ENCODE assay signal across 2 cellular contexts in genomic region chr11:76347391-76347790, GRCh38.
TF ChIP-seq lines count a peak whose summit lies in the region.

No MANE protein-coding gene starts in this region.

TF ChIP-seq in SK-N-SH, 30 proteins besides CTCF, POLR2A, EP300 and RAD21:
- no peak for TF ChIP-seq MAX (IDR thresholded peaks at IDR 0.05; ENCODE audit: low read depth)
- no peak for TF ChIP-seq GABPA (IDR thresholded peaks at IDR 0.05; ENCODE audit: low read depth)
- TF ChIP-seq TCF12 (IDR thresholded peaks at IDR 0.05): no peak
- no peak for TF ChIP-seq SIN3A (IDR thresholded peaks at IDR 0.05; ENCODE audit: borderline replicate concordance, low read depth, low read length)
- no peak for TF ChIP-seq MXI1 (IDR thresholded peaks at IDR 0.05; ENCODE audit: low read depth, low read length)
- no peak for TF ChIP-seq GATA2 (CRISPR knock-in tag; IDR thresholded peaks at IDR 0.05)
- TF ChIP-seq ELF1 (IDR thresholded peaks at IDR 0.05): no peak
- no peak for TF ChIP-seq EZH2phosphoT487 (IDR thresholded peaks at IDR 0.05; ENCODE audit: borderline replicate concordance, low read depth)
- no peak for TF ChIP-seq PBX3 (IDR thresholded peaks at IDR 0.05)
- TF ChIP-seq CHD2 (IDR thresholded peaks at IDR 0.05; ENCODE audit: low read length, partially characterized antibody): no peak
- TF ChIP-seq MEF2A (IDR thresholded peaks at IDR 0.05; ENCODE audit: borderline replicate concordance, low read depth): no peak
- TF ChIP-seq USF2 (IDR thresholded peaks at IDR 0.05; ENCODE audit: borderline replicate concordance, low read depth, low read length): no peak
- no peak for TF ChIP-seq NFIC (IDR thresholded peaks at IDR 0.05; ENCODE audit: borderline replicate concordance)
- TF ChIP-seq FOXJ3 (CRISPR knock-in tag; IDR thresholded peaks at IDR 0.05): no peak
- no peak for TF ChIP-seq TAF1 (IDR thresholded peaks at IDR 0.05; ENCODE audit: borderline replicate concordance, low read depth, low read length)
- no peak for TF ChIP-seq YY1 (IDR thresholded peaks at IDR 0.05; ENCODE audit: low read depth)
- TF ChIP-seq RXRA (IDR thresholded peaks at IDR 0.05; ENCODE audit: borderline replicate concordance, low read depth): no peak
- no peak for TF ChIP-seq RCOR1 (IDR thresholded peaks at IDR 0.05; ENCODE audit: low read length)
- no peak for TF ChIP-seq REST (IDR thresholded peaks at IDR 0.05; ENCODE audit: low read depth, low read length)
- TF ChIP-seq FOSL2 (IDR thresholded peaks at IDR 0.05; ENCODE audit: borderline replicate concordance, low read depth): no peak

TF ChIP-seq in SK-N-SH treated with all-trans-retinoic acid at 6 μM for 48 hours, 23 proteins besides CTCF, POLR2A, EP300 and RAD21:
- no peak for TF ChIP-seq POU6F1 (CRISPR knock-in tag; IDR thresholded peaks at IDR 0.05; ENCODE audit: borderline replicate concordance, low read depth)
TF ChIP-seq in SK-N-SH treated with all-trans-retinoic acid at 6 μM for 48 hours: peak in this region for 0.
